ENCODE assay signal across 8 cellular contexts in genomic region chr12:57229041-57229633, GRCh38. TPM values are rescaled to one million over a fixed set of nuclear protein-coding genes. Genes with fewer than 3 reads are reported as not detected.
A peak's percentile ranks its signal among the peaks of the same experiment; 100 is the strongest.
DNase-seq lines count a peak whose midpoint lies in the region; ATAC-seq and TF ChIP-seq lines count a peak whose summit lies in the region.

No MANE protein-coding gene starts in this region.

- peaks cover 23 to 25% of the 10 kb centered on the region in 2 donors for H3K36me3 ChIP-seq in ascending aorta

- peak overlapping the region; percentile 95 for H3K4me3 Mint-ChIP-seq in mesothelial cell of epicardium

- H3K27ac ChIP-seq in ascending aorta, result peak overlapping the region in 1 of 2 donors; percentile 74

- no peak for TF ChIP-seq RAD21 in Ishikawa (IDR thresholded peaks at IDR 0.05; ENCODE audit: low read depth)

- ATAC-seq in activated CD4-positive, CD25-positive, alpha-beta regulatory T cell treated with anti-CD3 and anti-CD28 coated beads, Interleukin-2, amount 50 U/mL, for 24 hours, result peak; percentile 4 to 12
- no peak for ATAC-seq in HG03175 (IDR thresholded peaks at IDR 0.05; ENCODE audit: unreplicated experiment)

- intact Hi-C loops in ascending aorta (cut with DNase I), result no loop called here

- TF ChIP-seq EP300 in Ishikawa (IDR thresholded peaks at IDR 0.05; ENCODE audit: borderline replicate concordance), result no peak

- H3K9me3 Mint-ChIP-seq in mesothelial cell of epicardium, result no peaks in the 10 kb centered on the region

- peaks cover 35% of the 10 kb centered on the region for H3K4me1 Mint-ChIP-seq in mesothelial cell of epicardium

- peak overlapping the region; percentile 94 for H3K27ac Mint-ChIP-seq in mesothelial cell of epicardium

- no peaks in the 10 kb centered on the region for H3K9me3 ChIP-seq in ascending aorta

- H3K36me3 Mint-ChIP-seq in mesothelial cell of epicardium, result peaks cover 20% of the 10 kb centered on the region

- peaks cover 0 to 16% of the 10 kb centered on the region in 2 donors for H3K4me1 ChIP-seq in ascending aorta

- H3K4me3 ChIP-seq in ascending aorta, result peak overlapping the region; percentile 57 to 65

- H3K27me3 Mint-ChIP-seq in mesothelial cell of epicardium (ENCODE audit: low read depth), result peaks cover 38% of the 10 kb centered on the region

- DNase-seq in activated CD4-positive, CD25-positive, alpha-beta regulatory T cell treated with anti-CD3 and anti-CD28 coated beads, Interleukin-2, amount 50 U/mL, for 72 hours, result no peak
- DNase-seq in ascending aorta (ENCODE audit: low spot score in 2 of 2) (no peak), mesothelial cell of epicardium (ENCODE audit: low spot score in 2 of 2, unreplicated experiment in 2 of 2) (no peak), ecto neural progenitor cell (ENCODE audit: low spot score) (no peak), NCI-H146 treated with DMSO at 0.1 percent for 48 hours (lab: John Stamatoyannopoulos, UW; ENCODE audit: unreplicated experiment) (no peak)

- peaks cover 9% of the 10 kb centered on the region for H3K27me3 ChIP-seq in ascending aorta

- TF ChIP-seq CTCF in ascending aorta (IDR thresholded peaks at IDR 0.05) (peak in 1 of 3 experiments; percentile 6), mesothelial cell of epicardium (IDR thresholded peaks at IDR 0.05; ENCODE audit: unreplicated experiment) (no peak)

TF ChIP-seq in Ishikawa, 13 proteins besides CTCF, POLR2A, EP300 and RAD21:
- TF ChIP-seq MAX (IDR thresholded peaks at IDR 0.05) (no peak), TEAD4 (IDR thresholded peaks at IDR 0.05) (no peak), TCF12 (IDR thresholded peaks at IDR 0.05; ENCODE audit: low read depth) (no peak), EGR1 (IDR thresholded peaks at IDR 0.05) (peak; percentile 21; the same call in 1 of the 2 replicates), ZBTB7A (IDR thresholded peaks at IDR 0.05; ENCODE audit: low read depth) (no peak), FOXM1 (IDR thresholded peaks at IDR 0.05; ENCODE audit: borderline replicate concordance, low read depth) (no peak)

RNA-seq across cellular contexts. Expression of gene SHMT2, which starts 0.4 kb away (rescaled TPM):
- total RNA-seq in ascending aorta (136 TPM), mesothelial cell of epicardium (78.7 to 83.7 TPM (median 78.8 TPM) in 3 replicates)

RNA-seq across cellular contexts. Expression of gene NXPH4, which starts 12.5 kb away (rescaled TPM):
- not detected for total RNA-seq in ascending aorta
- 3.3 to 3.8 TPM (median 3.6 TPM) in 3 replicates for total RNA-seq in mesothelial cell of epicardium

RNA-seq across cellular contexts. Expression of gene STAC3, which starts 21.9 kb away (rescaled TPM):
- total RNA-seq in ascending aorta (not detected), mesothelial cell of epicardium (9.8 to 11.3 TPM (median 10.6 TPM) in 3 replicates)
